ENCODE assay signal across 16 cellular contexts in genomic region chr7:158263110-158263963, GRCh38.
"Had no signal": no experiment of that assay in that cellular context is flagged by ENCODE, and none has a peak within 500 bp of the region (broad histone marks: within the 10 kb centered on the region; RNA-seq: fewer than 3 reads in every experiment).

No MANE protein-coding gene starts in this region.

- H3K36me3 Mint-ChIP-seq: immature natural killer cell had no signal

- H3K36me3 ChIP-seq: cardiac muscle cell, neutrophil, right atrium auricular region had no signal

- H3K4me3 Mint-ChIP-seq: activated B cell treated with CpG ODN at 0.5 μM for 24 hours; activated CD4-positive, alpha-beta T cell treated with anti-CD3 and anti-CD28 coated beads, Interleukin-2, amount 10 ng/mL, durations not matched to agents 7 days and 5 days; activated naive CD8-positive, alpha-beta T cell treated with anti-CD3 and anti-CD28 coated beads, Interleukin-2, amount 50 U/mL, for 24 hours; immature natural killer cell; T-helper 1 cell treated with Interleukin-12 subunit alpha and Interleukin-12 subunit beta and Interleukin-4 antibody, amounts not matched to agents 30 μg/mL and 1 μg/mL, for 36 hours had no signal

- ATAC-seq: activated naive CD8-positive, alpha-beta T cell treated with anti-CD3 and anti-CD28 coated beads, Interleukin-2, amount 50 U/mL, for 24 hours; left cardiac atrium had no signal

- H3K4me1 Mint-ChIP-seq: activated B cell treated with CpG ODN at 0.5 μM for 24 hours; activated CD4-positive, alpha-beta T cell treated with anti-CD3 and anti-CD28 coated beads, Interleukin-2, amount 10 ng/mL, durations not matched to agents 7 days and 5 days; activated naive CD8-positive, alpha-beta T cell treated with anti-CD3 and anti-CD28 coated beads, Interleukin-2, amount 50 U/mL, for 24 hours; immature natural killer cell had no signal

- H3K9me3 ChIP-seq: neutrophil, right atrium auricular region had no signal

- H3K27me3 ChIP-seq: cardiac muscle cell, neutrophil, right atrium auricular region had no signal

- DNase-seq: activated B cell treated with CpG ODN at 0.5 μM for 24 hours; activated CD4-positive, alpha-beta T cell treated with anti-CD3 and anti-CD28 coated beads, Interleukin-2, amount 10 ng/mL, durations not matched to agents 7 days and 5 days; activated CD8-positive, alpha-beta memory T cell treated with anti-CD3 and anti-CD28 coated beads for 24 hours; activated naive CD4-positive, alpha-beta T cell treated with Interleukin-2 at 50 U/mL for 16 hours; activated naive CD8-positive, alpha-beta T cell treated with anti-CD3 and anti-CD28 coated beads, Interleukin-2, amount 50 U/mL, for 24 hours; effector memory CD4-positive, alpha-beta T cell; hypothalamus; immature natural killer cell; left cardiac atrium; mesendoderm; stimulated activated naive CD4-positive, alpha-beta T cell treated with Interleukin-2 at 50 U/mL for 16 hours had no signal

- H3K27ac ChIP-seq: cardiac muscle cell, coronary artery, neutrophil, right atrium auricular region had no signal

- H3K9me3 Mint-ChIP-seq: activated B cell treated with CpG ODN at 0.5 μM for 24 hours; activated naive CD8-positive, alpha-beta T cell treated with anti-CD3 and anti-CD28 coated beads, Interleukin-2, amount 50 U/mL, for 24 hours; immature natural killer cell had no signal

- H3K27me3 Mint-ChIP-seq: activated B cell treated with CpG ODN at 0.5 μM for 24 hours; activated CD4-positive, alpha-beta T cell treated with anti-CD3 and anti-CD28 coated beads, Interleukin-2, amount 10 ng/mL, durations not matched to agents 7 days and 5 days; activated naive CD8-positive, alpha-beta T cell treated with anti-CD3 and anti-CD28 coated beads, Interleukin-2, amount 50 U/mL, for 24 hours had no signal

- H3K27ac Mint-ChIP-seq: activated B cell treated with CpG ODN at 0.5 μM for 24 hours; activated CD4-positive, alpha-beta T cell treated with anti-CD3 and anti-CD28 coated beads, Interleukin-2, amount 10 ng/mL, durations not matched to agents 7 days and 5 days; activated naive CD8-positive, alpha-beta T cell treated with anti-CD3 and anti-CD28 coated beads, Interleukin-2, amount 50 U/mL, for 24 hours; immature natural killer cell; T-helper 1 cell treated with Interleukin-12 subunit alpha and Interleukin-12 subunit beta and Interleukin-4 antibody, amounts not matched to agents 30 μg/mL and 1 μg/mL, for 36 hours had no signal

- H3K4me3 ChIP-seq: cardiac muscle cell, coronary artery, right atrium auricular region had no signal

- H3K4me1 ChIP-seq: right atrium auricular region had no signal
